1 cellular context compared by ENCODE assay signal in the genomic region with DNA sequence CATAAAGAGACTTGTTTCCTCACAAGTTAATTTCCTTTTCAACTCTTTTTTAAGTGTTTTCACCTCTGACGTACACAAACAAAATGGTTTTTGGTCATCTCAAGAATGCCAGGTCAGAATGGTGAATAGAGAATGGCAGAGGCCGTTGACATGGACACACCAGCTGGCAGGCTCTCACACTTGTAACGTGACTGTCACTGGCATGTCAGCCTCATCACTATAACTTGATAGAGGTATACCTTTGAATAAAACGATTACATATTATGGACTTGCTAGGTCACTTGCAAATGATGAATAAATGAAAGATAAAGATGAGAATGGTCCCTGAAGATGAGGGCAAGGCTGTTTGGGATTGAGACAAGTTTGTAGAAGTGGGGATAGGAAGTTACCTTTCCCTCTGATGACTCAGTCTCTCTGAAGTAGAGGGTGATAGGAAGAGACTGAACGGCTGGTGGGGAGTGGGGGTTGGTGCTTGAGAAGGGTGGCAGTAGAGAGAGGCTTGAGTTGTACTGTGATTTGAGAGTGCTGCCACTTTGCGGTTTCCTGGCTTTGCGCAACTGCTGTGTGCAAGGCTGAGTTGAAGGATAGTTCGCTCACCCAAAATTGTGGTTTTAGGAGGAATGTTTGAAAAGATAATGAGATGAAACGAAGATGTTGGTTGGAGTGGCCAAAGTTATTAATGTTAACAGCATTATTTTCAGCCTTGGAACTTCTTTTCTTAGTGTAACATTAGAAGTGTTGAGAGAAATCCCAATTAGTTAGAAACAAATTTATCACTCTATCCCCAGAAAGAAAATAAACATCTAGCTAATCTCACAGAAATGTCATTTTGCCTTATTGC.
TF ChIP-seq lines count a peak whose summit lies in the region.

No MANE protein-coding gene starts in this region.

TF ChIP-seq in K562, 482 proteins besides CTCF, POLR2A, EP300 and RAD21 (continued from another document and continues in another):
- TF ChIP-seq, protein P1, sequence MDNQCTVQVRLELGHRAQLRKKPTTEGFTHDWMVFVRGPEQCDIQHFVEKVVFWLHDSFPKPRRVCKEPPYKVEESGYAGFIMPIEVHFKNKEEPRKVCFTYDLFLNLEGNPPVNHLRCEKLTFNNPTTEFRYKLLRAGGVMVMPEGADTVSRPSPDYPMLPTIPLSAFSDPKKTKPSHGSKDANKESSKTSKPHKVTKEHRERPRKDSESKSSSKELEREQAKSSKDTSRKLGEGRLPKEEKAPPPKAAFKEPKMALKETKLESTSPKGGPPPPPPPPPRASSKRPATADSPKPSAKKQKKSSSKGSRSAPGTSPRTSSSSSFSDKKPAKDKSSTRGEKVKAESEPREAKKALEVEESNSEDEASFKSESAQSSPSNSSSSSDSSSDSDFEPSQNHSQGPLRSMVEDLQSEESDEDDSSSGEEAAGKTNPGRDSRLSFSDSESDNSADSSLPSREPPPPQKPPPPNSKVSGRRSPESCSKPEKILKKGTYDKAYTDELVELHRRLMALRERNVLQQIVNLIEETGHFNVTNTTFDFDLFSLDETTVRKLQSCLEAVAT (IDR thresholded peaks at IDR 0.05) = peak in 1 of 2 experiments; percentile 90; a peak in 2 of 4 replicates
- TF ChIP-seq HNRNPLL (IDR thresholded peaks at IDR 0.05; ENCODE audit: low read depth, low read length, poor library complexity, severe bottlenecking) (no peak), HNRNPK (IDR thresholded peaks at IDR 0.05; ENCODE audit: low read depth, low read length, poor library complexity, severe bottlenecking) (no peak), ZNF133 (CRISPR knock-in tag; IDR thresholded peaks at IDR 0.05) (no peak), POLR3A (IDR thresholded peaks at IDR 0.05; ENCODE audit: borderline replicate concordance, extremely low read depth, insufficient read depth, insufficient read length) (no peak), XRCC4 (IDR thresholded peaks at IDR 0.05; ENCODE audit: extremely low read depth, insufficient read depth, insufficient read length) (no peak), PTBP1 (IDR thresholded peaks at IDR 0.05; ENCODE audit: low read depth, low read length) (no peak), ZNF655 (CRISPR knock-in tag; IDR thresholded peaks at IDR 0.05) (no peak), SRSF3 (IDR thresholded peaks at IDR 0.05; ENCODE audit: insufficient read depth, low read length) (no peak), FOXO4 (CRISPR knock-in tag; IDR thresholded peaks at IDR 0.05) (no peak), ZHX1 (conservative IDR thresholded peaks at IDR 0.05; ENCODE audit: low read length) (no peak), DMBX1 (CRISPR knock-in tag; IDR thresholded peaks at IDR 0.05; ENCODE audit: borderline replicate concordance) (no peak), SIRT6 (IDR thresholded peaks at IDR 0.05; ENCODE audit: low read depth, low read length) (no peak), ZNF644 (tag; IDR thresholded peaks at IDR 0.05; ENCODE audit: low read depth) (0 out of 2 replicates have a peak, but pooled peaks have one; percentile 39), NONO (IDR thresholded peaks at IDR 0.05; ENCODE audit: low read depth in 2 of 2, low read length in 1 of 2) (no peak), HES1 (IDR thresholded peaks at IDR 0.05; ENCODE audit: low read depth) (no peak), CEBPB (tag; IDR thresholded peaks at IDR 0.05) (peak; percentile 97), CGGBP1 (CRISPR knock-in tag; IDR thresholded peaks at IDR 0.05) (no peak), RCOR1 (IDR thresholded peaks at IDR 0.05; ENCODE audit: borderline replicate concordance in 1 of 2, low read depth in 2 of 2, low read length in 2 of 2) (peak in 1 of 2 experiments; percentile 94; a peak in 3 of 4 replicates), SAP30 (IDR thresholded peaks at IDR 0.05; ENCODE audit: borderline replicate concordance, insufficient read depth, low read depth, low read length, poor library complexity, severe bottlenecking) (no peak), PRMT5 (CRISPR knock-in tag; IDR thresholded peaks at IDR 0.05) (no peak), MEF2D (tag; conservative IDR thresholded peaks at IDR 0.05; ENCODE audit: low read depth) (0 out of 2 replicates have a peak, but pooled peaks have one; percentile 39), FIP1L1 (IDR thresholded peaks at IDR 0.05; ENCODE audit: low read depth, low read length, poor library complexity, severe bottlenecking) (no peak), JUN (IDR thresholded peaks at IDR 0.05; ENCODE audit: borderline replicate concordance, low read depth, low read length) (no peak), JUN (CRISPR knock-in tag; IDR thresholded peaks at IDR 0.05; ENCODE audit: borderline replicate concordance) (no peak), RHOXF2B (CRISPR knock-in tag; conservative IDR thresholded peaks at IDR 0.05) (no peak), HSF4 (CRISPR knock-in tag; IDR thresholded peaks at IDR 0.05; ENCODE audit: borderline replicate concordance) (no peak), MNT (conservative IDR thresholded peaks at IDR 0.05) (0 out of 4 replicates have a peak, but pooled peaks of 1 of the 2 experiments have one; percentile 27), KLF13 (tag; IDR thresholded peaks at IDR 0.05; ENCODE audit: borderline replicate concordance, low read depth) (no peak), ZNF316 (IDR thresholded peaks at IDR 0.05) (no peak), ZNF780A (CRISPR knock-in tag; IDR thresholded peaks at IDR 0.05) (no peak), TFE3 (CRISPR knock-in tag; IDR thresholded peaks at IDR 0.05) (no peak), BACH1 (tag; IDR thresholded peaks at IDR 0.05) (peak; percentile 36; the same call in 1 of the 2 replicates), ZNF444 (CRISPR knock-in tag; IDR thresholded peaks at IDR 0.05) (no peak), ETV1 (tag; conservative IDR thresholded peaks at IDR 0.05; ENCODE audit: low read depth) (no peak), ZFP36 (IDR thresholded peaks at IDR 0.05; ENCODE audit: low read depth, low read length, partially characterized antibody) (no peak), BRD4 (IDR thresholded peaks at IDR 0.05) (no peak), TARDBP (IDR thresholded peaks at IDR 0.05) (no peak), KLF10 (CRISPR knock-in tag; IDR thresholded peaks at IDR 0.05) (no peak)
- TF ChIP-seq, protein P2, sequence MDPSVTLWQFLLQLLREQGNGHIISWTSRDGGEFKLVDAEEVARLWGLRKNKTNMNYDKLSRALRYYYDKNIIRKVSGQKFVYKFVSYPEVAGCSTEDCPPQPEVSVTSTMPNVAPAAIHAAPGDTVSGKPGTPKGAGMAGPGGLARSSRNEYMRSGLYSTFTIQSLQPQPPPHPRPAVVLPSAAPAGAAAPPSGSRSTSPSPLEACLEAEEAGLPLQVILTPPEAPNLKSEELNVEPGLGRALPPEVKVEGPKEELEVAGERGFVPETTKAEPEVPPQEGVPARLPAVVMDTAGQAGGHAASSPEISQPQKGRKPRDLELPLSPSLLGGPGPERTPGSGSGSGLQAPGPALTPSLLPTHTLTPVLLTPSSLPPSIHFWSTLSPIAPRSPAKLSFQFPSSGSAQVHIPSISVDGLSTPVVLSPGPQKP (CRISPR knock-in tag; IDR thresholded peaks at IDR 0.05) = no peak
- TF ChIP-seq, protein P3, sequence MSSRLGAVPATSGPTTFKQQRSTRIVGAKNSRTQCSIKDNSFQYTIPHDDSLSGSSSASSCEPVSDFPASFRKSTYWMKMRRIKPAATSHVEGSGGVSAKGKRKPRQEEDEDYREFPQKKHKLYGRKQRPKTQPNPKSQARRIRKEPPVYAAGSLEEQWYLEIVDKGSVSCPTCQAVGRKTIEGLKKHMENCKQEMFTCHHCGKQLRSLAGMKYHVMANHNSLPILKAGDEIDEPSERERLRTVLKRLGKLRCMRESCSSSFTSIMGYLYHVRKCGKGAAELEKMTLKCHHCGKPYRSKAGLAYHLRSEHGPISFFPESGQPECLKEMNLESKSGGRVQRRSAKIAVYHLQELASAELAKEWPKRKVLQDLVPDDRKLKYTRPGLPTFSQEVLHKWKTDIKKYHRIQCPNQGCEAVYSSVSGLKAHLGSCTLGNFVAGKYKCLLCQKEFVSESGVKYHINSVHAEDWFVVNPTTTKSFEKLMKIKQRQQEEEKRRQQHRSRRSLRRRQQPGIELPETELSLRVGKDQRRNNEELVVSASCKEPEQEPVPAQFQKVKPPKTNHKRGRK (tag; IDR thresholded peaks at IDR 0.05) = no peak
- TF ChIP-seq, protein P4, sequence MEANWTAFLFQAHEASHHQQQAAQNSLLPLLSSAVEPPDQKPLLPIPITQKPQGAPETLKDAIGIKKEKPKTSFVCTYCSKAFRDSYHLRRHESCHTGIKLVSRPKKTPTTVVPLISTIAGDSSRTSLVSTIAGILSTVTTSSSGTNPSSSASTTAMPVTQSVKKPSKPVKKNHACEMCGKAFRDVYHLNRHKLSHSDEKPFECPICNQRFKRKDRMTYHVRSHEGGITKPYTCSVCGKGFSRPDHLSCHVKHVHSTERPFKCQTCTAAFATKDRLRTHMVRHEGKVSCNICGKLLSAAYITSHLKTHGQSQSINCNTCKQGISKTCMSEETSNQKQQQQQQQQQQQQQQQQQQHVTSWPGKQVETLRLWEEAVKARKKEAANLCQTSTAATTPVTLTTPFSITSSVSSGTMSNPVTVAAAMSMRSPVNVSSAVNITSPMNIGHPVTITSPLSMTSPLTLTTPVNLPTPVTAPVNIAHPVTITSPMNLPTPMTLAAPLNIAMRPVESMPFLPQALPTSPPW (CRISPR knock-in tag; IDR thresholded peaks at IDR 0.05) = peak; percentile 35; the same call in 1 of the 2 replicates
